18 cellular contexts compared by ENCODE assay signal in the genomic region with DNA sequence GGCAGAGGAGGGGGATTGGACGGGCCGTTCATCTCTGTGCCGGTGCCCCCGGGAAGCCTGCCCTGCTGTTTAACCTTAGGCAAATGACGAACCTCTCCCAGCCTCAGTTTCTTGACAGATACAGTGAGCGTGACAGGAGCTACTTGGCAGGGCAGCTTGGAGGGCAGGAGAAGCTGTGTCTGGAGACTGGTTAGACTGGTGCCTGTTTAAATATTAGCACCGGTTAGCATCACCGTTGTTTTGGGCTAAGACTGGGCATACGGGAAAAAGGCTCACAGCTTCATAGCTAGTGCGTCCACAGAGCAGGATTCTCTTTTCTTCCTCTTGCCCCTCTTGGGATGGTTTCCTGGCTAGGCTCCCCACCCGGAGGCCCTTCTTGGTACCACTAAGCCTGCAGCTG. TPM values are rescaled to one million over a fixed set of nuclear protein-coding genes. Genes with fewer than 3 reads are reported as not detected.
DNase-seq lines count a peak whose midpoint lies in the region; ATAC-seq and TF ChIP-seq lines count a peak whose summit lies in the region.
"Had no signal": no experiment of that assay in that cellular context is flagged by ENCODE, and none has a peak within 500 bp of the region (broad histone marks: within the 10 kb centered on the region; RNA-seq: fewer than 3 reads in every experiment).

No MANE protein-coding gene starts in this region.

- peaks cover 4% of the 10 kb centered on the region for H3K4me1 Mint-ChIP-seq in activated T-helper 17 cell treated with anti-CD3 and anti-CD28 coated beads, Interleukin-2, amount 50 U/mL, for 72 hours
- H3K4me1 Mint-ChIP-seq: H9 had no signal

- WGBS in gastroesophageal sphincter (ENCODE audit: low coverage in 1 of 2), 2 donors = 93 to 95% methylated on average over 4 to 7 of the region's 11 CpGs

- no peak for TF ChIP-seq EP300 in gastroesophageal sphincter (IDR thresholded peaks at IDR 0.05)

- no peak for TF ChIP-seq POLR2A in gastroesophageal sphincter (IDR thresholded peaks at IDR 0.05)

- H3K27ac ChIP-seq in muscle layer of colon (ENCODE audit: low read depth, low read length) (peak overlapping the region; percentile 57), stomach smooth muscle (ENCODE audit: low read length) (peak overlapping the region; percentile 66), gastroesophageal sphincter (peak overlapping the region in 2 of 4 donors; percentile 73 to 74)

- no peak overlapping the region for H3K4me3 ChIP-seq in muscle layer of colon (ENCODE audit: low read depth in 1 of 2, low read length in 2 of 2)
- no peak overlapping the region for H3K4me3 ChIP-seq in stomach smooth muscle (ENCODE audit: low read length in 2 of 2)
- no peak overlapping the region for H3K4me3 ChIP-seq in gastroesophageal sphincter

- H3K9me3 Mint-ChIP-seq in activated T-helper 17 cell treated with anti-CD3 and anti-CD28 coated beads, Interleukin-2, amount 50 U/mL, for 72 hours = no peaks in the 10 kb centered on the region
- H3K9me3 Mint-ChIP-seq: H9 had no signal

- peak; percentile 46 for DNase-seq in SIG-M5 treated with dmso at 0.1 percent for 504 hours (lab: John Stamatoyannopoulos, UW; ENCODE audit: unreplicated experiment)
- DNase-seq in SIG-M5 (lab: John Stamatoyannopoulos, UW) = no peak
- DNase-seq in amygdala (lab: John Stamatoyannopoulos, UW) = no peak
- DNase-seq: 8988T; CD4-positive, CD25-positive, alpha-beta regulatory T cell; COR-L47; DMS 273 treated with DMSO at 0.1 percent for 48 hours; DND-41; H9; NCI-H1105; NCI-H2081 treated with DMSO at 0.1 percent for 48 hours; NCI-H748 treated with DMSO at 0.1 percent for 48 hours; NK-92 treated with Interleukin-12 subunit alpha and Interleukin-12 subunit beta, amount 100 ng/mL, for 24 hours had no signal

- no peak overlapping the region for H3K4me3 Mint-ChIP-seq in activated T-helper 17 cell treated with anti-CD3 and anti-CD28 coated beads, Interleukin-2, amount 50 U/mL, for 72 hours
- H3K4me3 Mint-ChIP-seq: CD4-positive, CD25-positive, alpha-beta regulatory T cell; H9 had no signal

- no peaks in the 10 kb centered on the region for H3K9me3 ChIP-seq in muscle layer of colon (ENCODE audit: low read length)
- H3K9me3 ChIP-seq in stomach smooth muscle (ENCODE audit: control insufficient read depth in 2 of 2, low read length in 2 of 2) = no peaks in the 10 kb centered on the region
- no peaks in the 10 kb centered on the region for H3K9me3 ChIP-seq in gastroesophageal sphincter

- H3K36me3 Mint-ChIP-seq in activated T-helper 17 cell treated with anti-CD3 and anti-CD28 coated beads, Interleukin-2, amount 50 U/mL, for 72 hours (ENCODE audit: low read depth) = peaks cover 6% of the 10 kb centered on the region
- H3K36me3 Mint-ChIP-seq: CD4-positive, CD25-positive, alpha-beta regulatory T cell had no signal

- H3K36me3 ChIP-seq in muscle layer of colon (ENCODE audit: insufficient read depth, low read length) (peaks cover 5% of the 10 kb centered on the region), stomach smooth muscle (ENCODE audit: control insufficient read depth in 2 of 2, insufficient read depth in 2 of 2, low read length in 2 of 2) (peaks cover 4 to 10% of the 10 kb centered on the region in 2 donors), gastroesophageal sphincter (peaks cover 0 to 58% of the 10 kb centered on the region in 2 donors)

- peaks cover 12% of the 10 kb centered on the region for H3K4me1 ChIP-seq in muscle layer of colon (ENCODE audit: insufficient read depth, low read length)
- H3K4me1 ChIP-seq in stomach smooth muscle (ENCODE audit: control insufficient read depth, insufficient read depth, low read length) = peaks cover 13% of the 10 kb centered on the region
- peaks cover 0 to 20% (median 0%) of the 10 kb centered on the region in 3 donors for H3K4me1 ChIP-seq in gastroesophageal sphincter

- peak overlapping the region; percentile 10 for H3K27ac Mint-ChIP-seq in activated T-helper 17 cell treated with anti-CD3 and anti-CD28 coated beads, Interleukin-2, amount 50 U/mL, for 72 hours

- no peaks in the 10 kb centered on the region for H3K27me3 Mint-ChIP-seq in activated T-helper 17 cell treated with anti-CD3 and anti-CD28 coated beads, Interleukin-2, amount 50 U/mL, for 72 hours
- H3K27me3 Mint-ChIP-seq: CD4-positive, CD25-positive, alpha-beta regulatory T cell had no signal

- no peak for ATAC-seq in activated T-helper 17 cell treated with anti-CD3 and anti-CD28 coated beads, Interleukin-2, amount 50 U/mL, for 72 hours (replicated peaks)
- no peak for ATAC-seq in GM19452 (IDR thresholded peaks at IDR 0.05; ENCODE audit: unreplicated experiment)
- no peak for ATAC-seq in gastroesophageal sphincter

- TF ChIP-seq CTCF in gastroesophageal sphincter (IDR thresholded peaks at IDR 0.05) = no peak

- H3K9ac ChIP-seq in muscle layer of colon (ENCODE audit: low read length) (no peak overlapping the region), stomach smooth muscle (ENCODE audit: low read length in 2 of 2) (no peak overlapping the region)

- H3K27me3 ChIP-seq in muscle layer of colon (ENCODE audit: control insufficient read depth in 1 of 2, insufficient read depth in 2 of 2, low read length in 2 of 2) (no peaks in the 10 kb centered on the region), stomach smooth muscle (ENCODE audit: control insufficient read depth in 1 of 2, insufficient read depth in 2 of 2, low read length in 2 of 2) (no peaks in the 10 kb centered on the region), gastroesophageal sphincter (no peaks in the 10 kb centered on the region)

RNA-seq across cellular contexts. Expression of a gene that starts 38.7 kb away (rescaled TPM):
- total RNA-seq in activated T-helper 17 cell treated with anti-CD3 and anti-CD28 coated beads, Interleukin-2, amount 50 U/mL, for 72 hours = 100 to 1,000 TPM; 103 to 123 TPM
- total RNA-seq in gastroesophageal sphincter = 10 to 100 TPM in 3 of 4 donors, 1 to 10 TPM in 1; 9.4 to 15.7 (median 12.1) TPM

RNA-seq across cellular contexts. Expression of a gene that starts 42.3 kb away (rescaled TPM):
- 10 to 100 TPM in 1 of 2 donors, 1 to 10 TPM in 1; 8.6 to 13.7 TPM for total RNA-seq in activated T-helper 17 cell treated with anti-CD3 and anti-CD28 coated beads, Interleukin-2, amount 50 U/mL, for 72 hours
- total RNA-seq in gastroesophageal sphincter = 10 to 100 TPM in 2 of 4 donors, 1 to 10 TPM in 2; 4.2 to 14.3 (median 9.9) TPM

RNA-seq across cellular contexts. Expression of a gene that starts 49.0 kb away (rescaled TPM):
- 10 to 100 TPM; 14.7 to 23.4 TPM for total RNA-seq in activated T-helper 17 cell treated with anti-CD3 and anti-CD28 coated beads, Interleukin-2, amount 50 U/mL, for 72 hours
- 10 to 100 TPM in 3 of 4 donors, 1 to 10 TPM in 1; 9.6 to 25.1 (median 20.3) TPM for total RNA-seq in gastroesophageal sphincter

Comparison
In these comparisons a context has a peak if more than half of its experiments do, and no peak if none do; other contexts are left out.
1. RNA of a gene that starts 38.7 kb away (total RNA-seq): 103 to 123 TPM in activated T-helper 17 cell treated with anti-CD3 and anti-CD28 coated beads, Interleukin-2, amount 50 U/mL, for 72 hours; 9.4 to 15.7 TPM in gastroesophageal sphincter; every median in the first group is over 4 times any median in the second.